8 cellular contexts compared by ENCODE assay signal in genomic region chr18:48711651-48712486, GRCh38.
A peak's percentile ranks its signal among the peaks of the same experiment; 100 is the strongest.
DNase-seq lines count a peak whose midpoint lies in the region; ATAC-seq and TF ChIP-seq lines count a peak whose summit lies in the region.

No MANE protein-coding gene starts in this region.

- peaks cover 0 to 7% (median 6%) of the 10 kb centered on the region in 3 donors for H3K27me3 Mint-ChIP-seq in immature natural killer cell (ENCODE audit: low read depth in 3 of 3)

- no peaks in the 10 kb centered on the region for H3K36me3 ChIP-seq in brain microvascular endothelial cell (replicated peaks)
- H3K36me3 ChIP-seq in transverse colon: no peaks in the 10 kb centered on the region

- no peak overlapping the region for H3K27ac Mint-ChIP-seq in immature natural killer cell

- no peaks in the 10 kb centered on the region for H3K9me3 ChIP-seq in transverse colon

- H3K27ac ChIP-seq in brain microvascular endothelial cell (no peak overlapping the region), transverse colon (no peak overlapping the region)

- peak; percentile 83 for TF ChIP-seq CTCF in brain microvascular endothelial cell (IDR thresholded peaks at IDR 0.05; ENCODE audit: low read depth, low read length, missing control alignments)
- peak; percentile 32 to 46 (median 38) for TF ChIP-seq CTCF in transverse colon (IDR thresholded peaks at IDR 0.05)

- H3K27me3 ChIP-seq in brain microvascular endothelial cell (replicated peaks) (no peaks in the 10 kb centered on the region), transverse colon (no peaks in the 10 kb centered on the region)

- no peak for ATAC-seq in GM19467 (IDR thresholded peaks at IDR 0.05; ENCODE audit: unreplicated experiment)

- H3K4me3 ChIP-seq in brain microvascular endothelial cell (ENCODE audit: low read depth, low read length): no peak overlapping the region
- no peak overlapping the region for H3K4me3 ChIP-seq in transverse colon

- peaks cover 2% of the 10 kb centered on the region in 2 donors for H3K4me1 Mint-ChIP-seq in immature natural killer cell

- in situ Hi-C loops in brain microvascular endothelial cell (cut with HindIII; ENCODE audit: low pct_ligation_motif_present, low sequenced_read_pairs): no loop called here
- in situ Hi-C loops in transverse colon (cut with MboI; ENCODE audit: low pct_ligation_motif_present in 1 of 4, low pct_unique_long_range_greater_than_20kb in 1 of 4, low sequenced_read_pairs in 3 of 4): no loop called here

- TF ChIP-seq EP300 in transverse colon (IDR thresholded peaks at IDR 0.05; ENCODE audit: low read depth): no peak

- 72% methylated on average over 15 of the region's 15 CpGs; no CpG with 5 or more reads in 1 of the 2 donors for WGBS in transverse colon (ENCODE audit: low coverage in 1 of 2), 2 donors

- TF ChIP-seq POLR2A in transverse colon (IDR thresholded peaks at IDR 0.05): no peak

- H3K9me3 Mint-ChIP-seq in immature natural killer cell: no peaks in the 10 kb centered on the region

- peak; percentile 7 for DNase-seq in stimulated activated CD4-positive, alpha-beta T cell treated with anti-CD3 and anti-CD28 coated beads, Interleukin-4, amount 100 ng/mL, for 24 hours
- no peak for DNase-seq in stimulated activated CD4-positive, alpha-beta T cell treated with anti-CD3 and anti-CD28 coated beads, Interleukin-2, amount 100 ng/mL, for 24 hours
- DNase-seq in NCI-H1092 (lab: John Stamatoyannopoulos, UW) (peak; percentile 24), brain microvascular endothelial cell (peak; percentile 53), immature natural killer cell (peak; percentile 14 to 30 (median 15)), transverse colon (peak; percentile 20)
- no peak for DNase-seq in stimulated activated naive CD4-positive, alpha-beta T cell treated with Interleukin-2 at 50 U/mL for 16 hours (lab: John Stamatoyannopoulos, UW)

- H3K36me3 Mint-ChIP-seq in immature natural killer cell: no peaks in the 10 kb centered on the region

- peaks cover 0 to 25% (median 13%) of the 10 kb centered on the region in 4 donors for H3K4me1 ChIP-seq in transverse colon

- H3K4me3 Mint-ChIP-seq in immature natural killer cell: no peak overlapping the region

- intact Hi-C loops in transverse colon (cut with DNase I; ENCODE audit: low total_unique reads): no loop called here

Comparison
In these comparisons a context has a peak if more than half of its experiments do, and no peak if none do; other contexts are left out.
1. DNase-seq: peak in stimulated activated CD4-positive, alpha-beta T cell treated with anti-CD3 and anti-CD28 coated beads, Interleukin-4, amount 100 ng/mL, for 24 hours (single experiment), NCI-H1092 (single experiment), brain microvascular endothelial cell (single experiment), immature natural killer cell (3 of 3) and transverse colon (single experiment); none in stimulated activated CD4-positive, alpha-beta T cell treated with anti-CD3 and anti-CD28 coated beads, Interleukin-2, amount 100 ng/mL, for 24 hours (0 of 2) and stimulated activated naive CD4-positive, alpha-beta T cell treated with Interleukin-2 at 50 U/mL for 16 hours (single experiment).